In genomic region chr6:69894578-69895347, GRCh38 we compare ENCODE assay signal across 1 cellular context.
TF ChIP-seq lines count a peak whose summit lies in the region.

No MANE protein-coding gene starts in this region.

TF ChIP-seq in GM12878, 131 proteins besides CTCF, POLR2A, EP300 and RAD21 (continued from another document and continues in another):
- TF ChIP-seq CUX1 (IDR thresholded peaks at IDR 0.05; ENCODE audit: insufficient replicate concordance, low read depth, low read length) (no peak), MTA2 (IDR thresholded peaks at IDR 0.05; ENCODE audit: low read depth) (peak; percentile 72; the same call in 1 of the 2 replicates), EZH2 (IDR thresholded peaks at IDR 0.05; ENCODE audit: borderline replicate concordance, control insufficient read depth, low read depth, low read length) (no peak), SUZ12 (IDR thresholded peaks at IDR 0.05; ENCODE audit: unreplicated experiment) (no peak), NFYA (IDR thresholded peaks at IDR 0.05; ENCODE audit: borderline replicate concordance, low read depth, low read length) (no peak), REST (IDR thresholded peaks at IDR 0.05; ENCODE audit: low read depth, low read length) (no peak), STAT1 (conservative IDR thresholded peaks at IDR 0.05) (no peak), CHD2 (IDR thresholded peaks at IDR 0.05; ENCODE audit: borderline replicate concordance, low read depth, low read length) (no peak), TCF3 (IDR thresholded peaks at IDR 0.05; ENCODE audit: borderline replicate concordance, insufficient read depth, low read depth, low read length) (no peak), E2F8 (IDR thresholded peaks at IDR 0.05; ENCODE audit: low read depth, partially characterized antibody) (no peak), IRF5 (IDR thresholded peaks at IDR 0.05; ENCODE audit: borderline replicate concordance) (no peak), PBX3 (IDR thresholded peaks at IDR 0.05; ENCODE audit: insufficient replicate concordance, low read depth, low read length) (no peak), ESRRA (IDR thresholded peaks at IDR 0.05; ENCODE audit: low read length) (no peak), PAX5 (IDR thresholded peaks at IDR 0.05; ENCODE audit: borderline replicate concordance, low read depth, low read length) (peak; percentile 49; the same call in 1 of the 2 replicates), BCL11A (IDR thresholded peaks at IDR 0.05; ENCODE audit: low read depth, low read length) (peak; percentile 66; the same call in 1 of the 2 replicates), HDAC6 (IDR thresholded peaks at IDR 0.05; ENCODE audit: unreplicated experiment) (no peak), YBX1 (IDR thresholded peaks at IDR 0.05) (no peak), RELA (IDR thresholded peaks at IDR 0.05; ENCODE audit: borderline replicate concordance, partially characterized antibody) (no peak), ZBTB11 (CRISPR knock-in tag; IDR thresholded peaks at IDR 0.05) (no peak), NRF1 (conservative IDR thresholded peaks at IDR 0.05; ENCODE audit: low read depth, low read length) (no peak), ASH2L (IDR thresholded peaks at IDR 0.05; ENCODE audit: borderline replicate concordance, low read depth) (no peak), SMAD5 (IDR thresholded peaks at IDR 0.05; ENCODE audit: low read depth) (no peak), TCF7 (IDR thresholded peaks at IDR 0.05; ENCODE audit: borderline replicate concordance) (no peak), POU2F2 (IDR thresholded peaks at IDR 0.05; ENCODE audit: borderline replicate concordance, low read depth, low read length) (peak; percentile 94; the same call in 2 of the 3 replicates), EED (IDR thresholded peaks at IDR 0.05; ENCODE audit: low read depth) (no peak; the same call in 1 of the 2 replicates), IRF4 (IDR thresholded peaks at IDR 0.05; ENCODE audit: low read depth, low read length) (0 out of 2 replicates have a peak, but pooled peaks have one; percentile 22), SUPT20H (IDR thresholded peaks at IDR 0.05; ENCODE audit: borderline replicate concordance, control insufficient read depth, low read depth, low read length) (no peak), YY1 (IDR thresholded peaks at IDR 0.05; ENCODE audit: low read depth, low read length) (0 out of 2 replicates have a peak, but pooled peaks have one; percentile 8), JUND (IDR thresholded peaks at IDR 0.05; ENCODE audit: low read depth, low read length) (no peak), ATF7 (IDR thresholded peaks at IDR 0.05; ENCODE audit: low read depth) (no peak), SIX5 (IDR thresholded peaks at IDR 0.05; ENCODE audit: low read depth, low read length, severe bottlenecking) (no peak), CHD4 (IDR thresholded peaks at IDR 0.05) (no peak), PRDM15 (CRISPR knock-in tag; IDR thresholded peaks at IDR 0.05) (no peak), SREBF1 (IDR thresholded peaks at IDR 0.05; ENCODE audit: low read length) (no peak), MEF2B (IDR thresholded peaks at IDR 0.05; ENCODE audit: partially characterized antibody, poor library complexity, severe bottlenecking) (no peak), RUNX3 (IDR thresholded peaks at IDR 0.05; ENCODE audit: low read length) (peak; percentile 83), CHD1 (IDR thresholded peaks at IDR 0.05; ENCODE audit: low read depth, low read length) (no peak)
